Comparison of ENCODE assay signal across 13 cellular contexts in the genomic region with DNA sequence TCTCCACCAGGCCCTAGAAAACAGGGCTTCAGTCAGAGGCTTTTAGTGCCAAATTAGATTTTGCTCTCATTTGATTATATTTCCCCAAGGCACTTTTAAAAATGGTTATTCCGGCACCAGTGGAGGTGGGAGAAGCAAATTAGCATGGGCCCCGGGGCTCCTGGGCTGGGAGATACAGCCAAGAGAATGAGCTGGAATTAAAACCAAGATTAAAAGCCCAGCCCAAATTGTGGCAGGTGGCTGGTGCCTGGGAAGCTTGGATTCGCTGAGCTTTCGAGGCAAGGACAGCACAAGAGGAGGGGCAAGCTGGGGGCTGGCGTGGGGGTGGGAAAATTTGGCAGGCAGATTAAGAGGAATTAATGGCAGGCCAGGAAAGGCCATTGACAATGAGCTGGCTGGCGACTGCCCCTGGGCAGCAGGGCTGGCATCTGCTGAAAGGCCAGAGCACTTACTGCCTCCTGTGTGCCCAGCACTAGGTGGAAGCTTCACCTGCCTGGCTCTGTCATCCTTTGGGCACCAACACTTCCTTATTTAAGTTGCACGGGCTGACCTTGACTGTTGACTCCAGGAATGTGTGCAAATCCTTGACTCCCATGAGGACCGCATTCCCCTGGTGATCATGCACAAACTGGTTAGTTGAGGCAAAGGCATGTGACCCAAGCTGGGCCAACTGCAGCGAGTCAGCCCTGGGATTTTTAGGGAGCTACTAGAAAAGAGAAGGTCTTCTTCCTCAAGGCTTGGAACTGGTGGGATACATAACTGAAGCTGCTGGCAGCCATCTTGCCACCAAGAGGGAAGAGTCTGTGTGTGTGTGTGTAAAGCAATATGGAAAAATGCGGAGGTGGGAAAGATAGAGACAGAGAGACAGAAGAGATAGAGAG.
DNase-seq lines count a peak whose midpoint lies in the region; ATAC-seq and TF ChIP-seq lines count a peak whose summit lies in the region.
"Had no signal": no experiment of that assay in that cellular context is flagged by ENCODE, and none has a peak within 500 bp of the region (broad histone marks: within the 10 kb centered on the region; RNA-seq: fewer than 3 reads in every experiment).

No MANE protein-coding gene starts in this region.

- H4K8ac ChIP-seq in neuronal stem cell (ENCODE audit: low read depth, low read length) = no peak overlapping the region

- no peak overlapping the region for H2BK120ac ChIP-seq in neuronal stem cell (ENCODE audit: low read depth, low read length)

- H2BK5ac ChIP-seq in neuronal stem cell (ENCODE audit: low read length) = no peak overlapping the region

- H3K4me3 ChIP-seq in neuronal stem cell (ENCODE audit: low read length in 2 of 2) = no peak overlapping the region

- no CpG with 5 or more reads among the region's 10 CpGs for whole genome bisulfite sequencing in neuronal stem cell (ENCODE audit: extremely low coverage in 2 of 2, insufficient read length in 2 of 2, insufficient replicate concordance in 1 of 2), 2 donors

- H3K27ac ChIP-seq in neuronal stem cell (replicated peaks; ENCODE audit: low read length) = no peak overlapping the region

- peaks cover 0 to 2% (median 0%) of the 10 kb centered on the region in 4 donors for H3K4me1 Mint-ChIP-seq in naive thymus-derived CD8-positive, alpha-beta T cell

- no peak for TF ChIP-seq CTCF in GM13977 (IDR thresholded peaks at IDR 0.05; ENCODE audit: extremely low read depth, insufficient read depth, missing control alignments)

- H3K4ac ChIP-seq in neuronal stem cell (ENCODE audit: low read length) = no peak overlapping the region

- POLR2A ChIA-PET in naive thymus-derived CD8-positive, alpha-beta T cell (lab: Charles Lee) = no interaction called here

- peak overlapping the region in 1 of 10 donors; percentile 41 for H3K27ac Mint-ChIP-seq in naive thymus-derived CD8-positive, alpha-beta T cell
- H3K27ac Mint-ChIP-seq: T-helper 17 cell had no signal

- peaks cover 2 to 22% of the 10 kb centered on the region in 2 donors for H3K4me1 ChIP-seq in neuronal stem cell (ENCODE audit: control insufficient read depth in 2 of 2, insufficient read depth in 1 of 2, low read depth in 1 of 2, low read length in 2 of 2)

- H3K4me3 Mint-ChIP-seq in naive thymus-derived CD8-positive, alpha-beta T cell = no peak overlapping the region
- H3K4me3 Mint-ChIP-seq: T-helper 17 cell had no signal

- in situ Hi-C loops in GM13977 (cut with MboI; ENCODE audit: low pct_unique_long_range_greater_than_20kb, low sequenced_read_pairs, unreplicated experiment) = loop anchor here (25.0 kb wide), 1 partner anchor 903 kb away; no protein-coding TSS in a partner anchor

- H3K14ac ChIP-seq in neuronal stem cell (ENCODE audit: low read length) = no peak overlapping the region

- H3K27me3 ChIP-seq in neuronal stem cell (ENCODE audit: control insufficient read depth in 3 of 3, insufficient read depth in 3 of 3, low read depth in 1 of 3, low read length in 3 of 3) = no peaks in the 10 kb centered on the region

- no peaks in the 10 kb centered on the region for H3K36me3 ChIP-seq in neuronal stem cell (replicated peaks in 1 of 2; ENCODE audit: control insufficient read depth in 2 of 2, insufficient read depth in 2 of 2, low read length in 2 of 2)

- H2AK5ac ChIP-seq in neuronal stem cell (ENCODE audit: low read depth, low read length) = no peak overlapping the region

- H3K9me3 Mint-ChIP-seq in naive thymus-derived CD8-positive, alpha-beta T cell = no peaks in the 10 kb centered on the region

- no peak overlapping the region for H3K4me2 ChIP-seq in neuronal stem cell (ENCODE audit: insufficient read depth, low read length, poor library complexity, severe bottlenecking)

- H2BK15ac ChIP-seq in neuronal stem cell (ENCODE audit: low read length) = no peak overlapping the region

- no peak overlapping the region for H4K91ac ChIP-seq in neuronal stem cell (ENCODE audit: low read depth, low read length, poor library complexity)

- peak overlapping the region; percentile 44 for H3K9ac ChIP-seq in neuronal stem cell (ENCODE audit: low read depth, low read length, poor library complexity)

- no peak for ATAC-seq in naive thymus-derived CD8-positive, alpha-beta T cell
- ATAC-seq: T-helper 17 cell had no signal

- no peaks in the 10 kb centered on the region for H3K36me3 Mint-ChIP-seq in naive thymus-derived CD8-positive, alpha-beta T cell

- peaks cover 3 to 18% (median 5%) of the 10 kb centered on the region in 5 donors for H3K27me3 Mint-ChIP-seq in naive thymus-derived CD8-positive, alpha-beta T cell

- no peak overlapping the region for H2BK12ac ChIP-seq in neuronal stem cell (ENCODE audit: low read length)

- DNase-seq in D341Med (ENCODE audit: low spot score) (peak; percentile 50), NCI-H1105 treated with DMSO at 0.1 percent for 48 hours (lab: John Stamatoyannopoulos, UW) (peak; percentile 28), SK-N-DZ (ENCODE audit: low spot score) (peak; percentile 87), neuronal stem cell (ENCODE audit: low spot score) (no peak), GM13977 (ENCODE audit: low spot score) (no peak), DMS153 (lab: John Stamatoyannopoulos, UW) (no peak)
- DNase-seq in naive thymus-derived CD8-positive, alpha-beta T cell = no peak
- DNase-seq: DMS53, HCEC 1CT, NCI-H1694, NCI-H2107, OCI-M1, T-helper 17 cell had no signal

- no peaks in the 10 kb centered on the region for H3K9me3 ChIP-seq in neuronal stem cell (replicated peaks in 1 of 2; ENCODE audit: control insufficient read depth in 2 of 2, insufficient read depth in 1 of 2, low read depth in 1 of 2, low read length in 2 of 2)

- H3K23ac ChIP-seq in neuronal stem cell (ENCODE audit: low read depth, low read length, poor library complexity) = no peak overlapping the region

- no peaks in the 10 kb centered on the region for H3K79me1 ChIP-seq in neuronal stem cell (ENCODE audit: low read depth, low read length)

- no peak overlapping the region for H2AFZ ChIP-seq in neuronal stem cell (ENCODE audit: low read length)

- H3K18ac ChIP-seq in neuronal stem cell (ENCODE audit: low read length) = no peak overlapping the region

Comparison
In these comparisons a context has a peak if more than half of its experiments do, and no peak if none do; other contexts are left out.
1. DNase-seq: peak in D341Med (single experiment), NCI-H1105 treated with DMSO at 0.1 percent for 48 hours (single experiment) and SK-N-DZ (single experiment); none in neuronal stem cell (single experiment), naive thymus-derived CD8-positive, alpha-beta T cell (0 of 10), GM13977 (single experiment) and DMS153 (single experiment).